In the genomic region with DNA sequence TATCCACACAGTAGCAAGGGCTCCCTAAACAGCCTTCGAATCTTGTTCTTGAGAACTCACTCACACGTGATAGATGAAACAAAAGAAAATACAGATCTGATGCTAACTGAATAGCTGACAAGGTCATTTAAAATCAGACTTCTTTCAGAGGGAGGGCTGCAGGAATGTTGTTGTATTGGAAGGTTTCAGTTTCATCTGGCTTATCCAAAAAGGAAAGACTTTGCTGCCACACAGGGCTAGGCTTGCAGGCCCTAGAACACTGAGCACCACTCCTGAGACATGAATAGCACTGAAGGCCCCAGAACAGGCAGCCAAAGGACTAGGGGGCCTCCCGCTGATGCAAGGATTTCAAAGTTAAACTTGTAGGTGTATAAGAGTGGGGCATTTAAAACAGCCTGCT, we compare ENCODE assay signal across 14 cellular contexts. TPM values are rescaled to one million over a fixed set of nuclear protein-coding genes. Genes with fewer than 3 reads are reported as not detected.
DNase-seq lines count a peak whose midpoint lies in the region; ATAC-seq, FAIRE-seq and TF ChIP-seq lines count a peak whose summit lies in the region.
"Had no signal": no experiment of that assay in that cellular context is flagged by ENCODE, and none has a peak within 500 bp of the region (broad histone marks: within the 10 kb centered on the region; RNA-seq: fewer than 3 reads in every experiment).

No MANE protein-coding gene starts in this region.

- ATAC-seq in HepG2 (no peak), naive B cell (ENCODE audit: low read depth in 2 of 2) (no peak), SK-N-SH treated with all-trans-retinoic acid at 6 μM for 48 hours (no peak)
- ATAC-seq: PC-3 had no signal

- H3K4me1 ChIP-seq in liver (ENCODE audit: control insufficient read depth in 4 of 4, insufficient read depth in 4 of 4, low read length in 3 of 4) (no peaks in the 10 kb centered on the region), HepG2 (ENCODE audit: insufficient read depth, low read length) (no peaks in the 10 kb centered on the region)

- no peak for TF ChIP-seq CTCF in liver (IDR thresholded peaks at IDR 0.05; ENCODE audit: low read depth, low read length, missing input control)
- no peak for TF ChIP-seq CTCF in HepG2 (CRISPR knock-in tag; IDR thresholded peaks at IDR 0.05)
- no peak for TF ChIP-seq CTCF in type B pancreatic cell (conservative IDR thresholded peaks at IDR 0.05)

- no peak overlapping the region for H2AFZ ChIP-seq in HepG2 (ENCODE audit: low read length)

- POLR2A ChIA-PET in HepG2 (lab: Yijun Ruan, JAX) = no interaction called here

- BruUV-seq in HepG2 (replicated peaks; lab: Mats Ljungman, UMichigan) = no TSS peak

- 73% methylated on average over 3 of the region's 3 CpGs for WGBS in liver
- 19% methylated on average over 3 of the region's 3 CpGs for WGBS in HepG2 (ENCODE audit: low lambda C conversion rate)

- H3K27ac Mint-ChIP-seq in naive B cell (peak overlapping the region; percentile 94 to 100 (median 98)), type B pancreatic cell (no peak overlapping the region)

- H3K9ac ChIP-seq in liver (ENCODE audit: low read depth in 1 of 2, low read length in 2 of 2) (no peak overlapping the region), HepG2 (ENCODE audit: insufficient read depth, low read depth, low read length) (no peak overlapping the region)

- H3K4me3 ChIP-seq in liver (ENCODE audit: low read depth in 1 of 3, low read length in 3 of 3) (no peak overlapping the region), HepG2 (replicated peaks in 1 of 3; ENCODE audit: insufficient read depth in 1 of 3, low read depth in 2 of 3, low read length in 3 of 3) (no peak overlapping the region)

- H3K4me3 Mint-ChIP-seq in naive B cell (peak overlapping the region; percentile 90 to 98 (median 95)), type B pancreatic cell (no peak overlapping the region)

- FAIRE-seq in HepG2 (lab: Jason Lieb, UNC) = no peak

- H3K36me3 Mint-ChIP-seq in naive B cell = peaks cover 46 to 72% of the 10 kb centered on the region in 2 donors
- no peaks in the 10 kb centered on the region for H3K36me3 Mint-ChIP-seq in type B pancreatic cell

- no peaks in the 10 kb centered on the region for H3K79me2 ChIP-seq in HepG2 (ENCODE audit: insufficient read depth, low read length)

- intact Hi-C loops in HepG2 (cut with micrococcal nuclease; ENCODE audit: unreplicated experiment) = no loop called here

- in situ Hi-C loops in HepG2 (cut with HindIII; ENCODE audit: extremely low pct_ligation_motif_present, low pct_unique_long_range_greater_than_20kb) = no loop called here

- no peak overlapping the region for H3K4me2 ChIP-seq in HepG2 (ENCODE audit: low read depth, low read length)

- no peak for TF ChIP-seq RAD21 in liver (IDR thresholded peaks at IDR 0.05)
- no peak for TF ChIP-seq RAD21 in HepG2 (CRISPR knock-in tag; IDR thresholded peaks at IDR 0.05)

- peak overlapping the region; percentile 16 to 23 for H3K27ac ChIP-seq in liver (ENCODE audit: low read depth in 1 of 2, low read length in 2 of 2)
- H3K27ac ChIP-seq in HepG2 (ENCODE audit: extremely low read length, insufficient read depth, low read length) = no peak overlapping the region
- H3K27ac ChIP-seq in caudate nucleus (ENCODE audit: low read depth, low read length) = peak overlapping the region; percentile 71

- H3K4me1 Mint-ChIP-seq in naive B cell (peaks cover 80 to 87% (median 83%) of the 10 kb centered on the region in 3 donors), type B pancreatic cell (ENCODE audit: unreplicated experiment) (peaks cover 8% of the 10 kb centered on the region)

- TF ChIP-seq POLR2A in HepG2 (IDR thresholded peaks at IDR 0.05; ENCODE audit: insufficient read depth in 1 of 2, low read depth in 2 of 2, low read length in 2 of 2) = no peak

- H3K9me3 Mint-ChIP-seq in naive B cell (peaks cover 0 to 12% (median 3%) of the 10 kb centered on the region in 7 donors), type B pancreatic cell (peaks cover 6% of the 10 kb centered on the region)

- H3K27me3 ChIP-seq in liver (ENCODE audit: control insufficient read depth in 4 of 4, insufficient read depth in 4 of 4, low read length in 3 of 4) = no peaks in the 10 kb centered on the region
- no peaks in the 10 kb centered on the region; a peak in 1 of 5 replicates for H3K27me3 ChIP-seq in HepG2 (ENCODE audit: control insufficient read depth in 1 of 2, insufficient read depth in 2 of 2, low read length in 2 of 2)
- H3K27me3 ChIP-seq: stomach had no signal

- no peaks in the 10 kb centered on the region for H3K36me3 ChIP-seq in liver (ENCODE audit: control insufficient read depth in 4 of 4, insufficient read depth in 3 of 4, low read depth in 1 of 4, low read length in 3 of 4)
- H3K36me3 ChIP-seq in HepG2 (replicated peaks in 1 of 2; ENCODE audit: control insufficient read depth in 1 of 2, insufficient read depth in 2 of 2, low read length in 2 of 2) = no peaks in the 10 kb centered on the region
- H3K36me3 ChIP-seq: stomach had no signal

- H4K20me1 ChIP-seq in HepG2 (ENCODE audit: insufficient read depth, low read length) = no peaks in the 10 kb centered on the region

- H3K9me3 ChIP-seq in liver (ENCODE audit: control insufficient read depth in 4 of 4, low read length in 3 of 4) = no peaks in the 10 kb centered on the region
- H3K9me3 ChIP-seq in HepG2 (ENCODE audit: low read length) = no peaks in the 10 kb centered on the region
- H3K9me3 ChIP-seq: stomach had no signal

- TF ChIP-seq EP300 in HepG2 (IDR thresholded peaks at IDR 0.05; ENCODE audit: low read depth in 2 of 2, low read length in 2 of 2) = no peak
- no peak for TF ChIP-seq EP300 in HepG2 (CRISPR knock-in tag; IDR thresholded peaks at IDR 0.05; ENCODE audit: borderline replicate concordance)

- DNase-seq in HepG2 (ENCODE audit: low spot score) = no peak
- DNase-seq in caudate nucleus (lab: John Stamatoyannopoulos, UW) = no peak
- DNase-seq in naive B cell = no peak
- DNase-seq in type B pancreatic cell (ENCODE audit: extremely low spot score, unreplicated experiment) = no peak
- DNase-seq in cerebellum (ENCODE audit: low spot score) = no peak
- DNase-seq in activated naive CD4-positive, alpha-beta T cell (lab: John Stamatoyannopoulos, UW) = no peak
- DNase-seq: activated CD4-positive, CD25-positive, alpha-beta regulatory T cell; activated T-cell treated with anti-CD3 and anti-CD28 coated beads for 4 hours; NCI-H2171; PC-3; stomach had no signal

- H3K27me3 Mint-ChIP-seq in naive B cell (no peaks in the 10 kb centered on the region), type B pancreatic cell (peaks cover 7% of the 10 kb centered on the region)

- CTCF ChIA-PET in HepG2 (lab: Yijun Ruan, JAX; ENCODE audit: low intra/inter-chr PET ratio, low total read pairs) = no interaction called here

TF ChIP-seq in liver, 16 proteins besides CTCF, POLR2A, EP300 and RAD21 (continues in another document):
- no peak for TF ChIP-seq FOXA1 (IDR thresholded peaks at IDR 0.05)

TF ChIP-seq in HepG2, 621 proteins besides CTCF, POLR2A, EP300 and RAD21 (continues in another document):
- TF ChIP-seq GTF2F1 (IDR thresholded peaks at IDR 0.05; ENCODE audit: low read length) (no peak), ZFP37 (CRISPR knock-in tag; IDR thresholded peaks at IDR 0.05; ENCODE audit: borderline replicate concordance) (no peak), ZNF234 (CRISPR knock-in tag; conservative IDR thresholded peaks at IDR 0.05) (no peak)

TF ChIP-seq in SK-N-SH treated with all-trans-retinoic acid at 6 μM for 48 hours, 23 proteins besides CTCF, POLR2A, EP300 and RAD21 (continues in another document):
- no peak for TF ChIP-seq ISL1 (CRISPR knock-in tag; IDR thresholded peaks at IDR 0.05)
- TF ChIP-seq, protein P1, sequence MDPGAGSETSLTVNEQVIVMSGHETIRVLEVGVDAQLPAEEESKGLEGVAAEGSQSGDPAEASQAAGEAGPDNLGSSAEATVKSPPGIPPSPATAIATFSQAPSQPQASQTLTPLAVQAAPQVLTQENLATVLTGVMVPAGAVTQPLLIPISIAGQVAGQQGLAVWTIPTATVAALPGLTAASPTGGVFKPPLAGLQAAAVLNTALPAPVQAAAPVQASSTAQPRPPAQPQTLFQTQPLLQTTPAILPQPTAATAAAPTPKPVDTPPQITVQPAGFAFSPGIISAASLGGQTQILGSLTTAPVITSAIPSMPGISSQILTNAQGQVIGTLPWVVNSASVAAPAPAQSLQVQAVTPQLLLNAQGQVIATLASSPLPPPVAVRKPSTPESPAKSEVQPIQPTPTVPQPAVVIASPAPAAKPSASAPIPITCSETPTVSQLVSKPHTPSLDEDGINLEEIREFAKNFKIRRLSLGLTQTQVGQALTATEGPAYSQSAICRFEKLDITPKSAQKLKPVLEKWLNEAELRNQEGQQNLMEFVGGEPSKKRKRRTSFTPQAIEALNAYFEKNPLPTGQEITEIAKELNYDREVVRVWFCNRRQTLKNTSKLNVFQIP (CRISPR knock-in tag; IDR thresholded peaks at IDR 0.05; ENCODE audit: borderline replicate concordance, low read depth) = no peak
- TF ChIP-seq ZNF8 (CRISPR knock-in tag; IDR thresholded peaks at IDR 0.05) = no peak
- no peak for TF ChIP-seq ZC3H10 (CRISPR knock-in tag; IDR thresholded peaks at IDR 0.05)

RNA-seq across cellular contexts. Expression of a gene that starts 3.1 kb away (rescaled TPM):
- total RNA-seq in liver = 1 to 10 TPM in 1 of 2 donors, under 1 TPM in 1; 0.75 to 3.7 TPM
- under 1 TPM; 0.33 to 0.81 TPM for polyA plus RNA-seq in liver
- total RNA-seq in HepG2 (2016; rRNA removed; fragmentation: Illumina TruSeq; extraction: Trizol) = not detected in 2 replicates
- total RNA-seq in HepG2 (2016; cell fraction: cytosol; rRNA removed; fragmentation: Illumina TruSeq; extraction: Trizol; ENCODE audit: low read depth) = not detected in 2 replicates
- not detected in 2 replicates for total RNA-seq in HepG2 (2016; cell fraction: insoluble cytoplasmic fraction; rRNA removed; fragmentation: Illumina TruSeq; extraction: Trizol)
- total RNA-seq in HepG2 (2016; cell fraction: membrane; rRNA removed; fragmentation: Illumina TruSeq; extraction: Trizol) = not detected in 2 replicates
- not detected in 2 replicates for total RNA-seq in HepG2 (2016; cell fraction: nucleus; rRNA removed; fragmentation: Illumina TruSeq; extraction: Trizol)
- not detected in 2 replicates for polyA plus RNA-seq in HepG2 (2011; rRNA removed)
- polyA plus RNA-seq in HepG2 (2011; cell fraction: cytosol; rRNA removed) = not detected in 2 replicates
- polyA plus RNA-seq in HepG2 (2011; cell fraction: nucleus; rRNA removed) = not detected in 2 replicates
- not detected in 2 replicates for polyA plus RNA-seq in HepG2 (2012)
- not detected in 2 replicates for polyA plus RNA-seq in HepG2 (2016; cell fraction: cytosol; fragmentation: Illumina TruSeq; extraction: Trizol; ENCODE audit: low read depth)
- not detected in 2 replicates for polyA plus RNA-seq in HepG2 (2016; cell fraction: insoluble cytoplasmic fraction; fragmentation: Illumina TruSeq; extraction: Trizol; ENCODE audit: low read depth)
- not detected in 2 replicates for polyA plus RNA-seq in HepG2 (2016; cell fraction: membrane; fragmentation: Illumina TruSeq; extraction: Trizol; ENCODE audit: low read depth)
- polyA plus RNA-seq in HepG2 (2016; cell fraction: nucleus; fragmentation: Illumina TruSeq; extraction: Trizol; ENCODE audit: insufficient read depth, low read depth) = not detected in 2 replicates
- not detected in 2 replicates for polyA minus RNA-seq in HepG2 (2011; rRNA and poly(A)+ RNA removed; ENCODE audit: low replicate concordance)
- not detected in 2 replicates for polyA minus RNA-seq in HepG2 (2011; cell fraction: cytosol; rRNA and poly(A)+ RNA removed)
- polyA minus RNA-seq in HepG2 (2011; cell fraction: nucleus; rRNA and poly(A)+ RNA removed) = not detected in 2 replicates
- 100 to 1,000 TPM in 3 of 6 donors, 10 to 100 TPM in 3; 29.6 to 131 (median 91.3) TPM for polyA plus RNA-seq in naive B cell (ENCODE audit: low read depth in 6 of 6)
- total RNA-seq in type B pancreatic cell (ENCODE audit: low replicate concordance) = not detected in 2 replicates
- 0.64 TPM for total RNA-seq in cerebellum
- total RNA-seq: A673, PC-3 had no signal
